In genomic region chr7:66267249-66267648, GRCh38 we compare ENCODE assay signal across 14 cellular contexts.
A peak's percentile ranks its signal among the peaks of the same experiment; 100 is the strongest.
DNase-seq lines count a peak whose midpoint lies in the region; ATAC-seq, FAIRE-seq and TF ChIP-seq lines count a peak whose summit lies in the region.
"Had no signal": no experiment of that assay in that cellular context is flagged by ENCODE, and none has a peak within 500 bp of the region (broad histone marks: within the 10 kb centered on the region; RNA-seq: fewer than 3 reads in every experiment).

No MANE protein-coding gene starts in this region.

- intact Hi-C loops in HepG2 (cut with micrococcal nuclease; ENCODE audit: unreplicated experiment), result no loop called here
- intact Hi-C loops in dorsolateral prefrontal cortex (cut with DNase I), result no loop called here
- intact Hi-C loops in OCI-LY7 (cut with micrococcal nuclease; ENCODE audit: unreplicated experiment), result no loop called here

- CTCF ChIA-PET in HepG2 (lab: Yijun Ruan, JAX; ENCODE audit: low intra/inter-chr PET ratio, low total read pairs) (no interaction called here), OCI-LY7 (lab: Charles Lee; ENCODE audit: unreplicated experiment) (no interaction called here)

- no peak for ATAC-seq in HepG2
- ATAC-seq: activated naive CD4-positive, alpha-beta T cell treated with anti-CD3 and anti-CD28 coated beads, Interleukin-2, amount 50 U/mL, for 72 hours; stimulated activated effector memory CD8-positive, alpha-beta T cell treated with anti-CD3 and anti-CD28 coated beads, Interleukin-12 subunit alpha, Interleukin-12 subunit beta, amount 100 ng/mL, for 72 hours had no signal

- 54% methylated on average over 2 of the region's 2 CpGs for WGBS in liver
- 93% methylated on average over 2 of the region's 2 CpGs for WGBS in HepG2 (ENCODE audit: low lambda C conversion rate)

- FAIRE-seq in HepG2 (lab: Jason Lieb, UNC), result no peak

- H3K4me2 ChIP-seq in HepG2 (ENCODE audit: low read depth, low read length) (no peak overlapping the region), OCI-LY7 (ENCODE audit: low read length) (no peak overlapping the region)

- POLR2A ChIA-PET in HepG2 (lab: Yijun Ruan, JAX) (no interaction called here), OCI-LY7 (lab: Charles Lee) (interaction anchor here (2.0 kb wide), 1 partner anchor 9 kb away, joined by 5 read pairs; no protein-coding TSS in a partner anchor)

- H4K20me1 ChIP-seq in HepG2 (ENCODE audit: insufficient read depth, low read length) (no peaks in the 10 kb centered on the region), OCI-LY7 (ENCODE audit: insufficient read depth, low read length) (no peaks in the 10 kb centered on the region)

- TF ChIP-seq RAD21 in liver (IDR thresholded peaks at IDR 0.05) (peak in 1 of 2 donors; percentile 4), HepG2 (CRISPR knock-in tag; IDR thresholded peaks at IDR 0.05) (no peak)

- TF ChIP-seq EP300 in HepG2 (IDR thresholded peaks at IDR 0.05; ENCODE audit: low read depth in 2 of 2, low read length in 2 of 2) (no peak), HepG2 (CRISPR knock-in tag; IDR thresholded peaks at IDR 0.05; ENCODE audit: borderline replicate concordance) (no peak)

- H3K4me3 ChIP-seq in liver (ENCODE audit: low read depth in 1 of 3, low read length in 3 of 3), result no peak overlapping the region
- H3K4me3 ChIP-seq in HepG2 (replicated peaks in 1 of 3; ENCODE audit: insufficient read depth in 1 of 3, low read depth in 2 of 3, low read length in 3 of 3), result no peak overlapping the region
- H3K4me3 ChIP-seq in fibroblast of mammary gland (ENCODE audit: control insufficient read depth, low read depth, low read length), result peak overlapping the region; percentile 6
- no peak overlapping the region for H3K4me3 ChIP-seq in dorsolateral prefrontal cortex
- no peak overlapping the region for H3K4me3 ChIP-seq in OCI-LY7 (ENCODE audit: low read depth, low read length, poor library complexity, severe bottlenecking)

- TF ChIP-seq POLR2A in HepG2 (IDR thresholded peaks at IDR 0.05; ENCODE audit: insufficient read depth in 1 of 2, low read depth in 2 of 2, low read length in 2 of 2), result no peak

- H3K27me3 ChIP-seq in liver (ENCODE audit: control insufficient read depth in 4 of 4, insufficient read depth in 4 of 4, low read length in 3 of 4) (no peaks in the 10 kb centered on the region), HepG2 (ENCODE audit: control insufficient read depth in 1 of 2, insufficient read depth in 2 of 2, low read length in 2 of 2) (no peaks in the 10 kb centered on the region), dorsolateral prefrontal cortex (no peaks in the 10 kb centered on the region)

- in situ Hi-C loops in HepG2 (cut with HindIII; ENCODE audit: extremely low pct_ligation_motif_present, low pct_unique_long_range_greater_than_20kb), result no loop called here

- peaks cover 0 to 11% (median 4%) of the 10 kb centered on the region in 4 donors for H3K36me3 ChIP-seq in liver (ENCODE audit: control insufficient read depth in 4 of 4, insufficient read depth in 3 of 4, low read depth in 1 of 4, low read length in 3 of 4)
- H3K36me3 ChIP-seq in HepG2 (replicated peaks in 1 of 2; ENCODE audit: control insufficient read depth in 1 of 2, insufficient read depth in 2 of 2, low read length in 2 of 2), result peaks cover 0 to 2% of the 10 kb centered on the region in 2 experiments; a peak in 1 of 5 replicates
- H3K36me3 ChIP-seq in OCI-LY7 (ENCODE audit: insufficient read depth, low read length), result no peaks in the 10 kb centered on the region

- no peak for TF ChIP-seq CTCF in liver (IDR thresholded peaks at IDR 0.05; ENCODE audit: low read depth, low read length, missing input control)
- no peak for TF ChIP-seq CTCF in HepG2 (CRISPR knock-in tag; IDR thresholded peaks at IDR 0.05)
- no peak for TF ChIP-seq CTCF in fibroblast of mammary gland (conservative IDR thresholded peaks at IDR 0.05; ENCODE audit: control insufficient read depth, insufficient read depth, low read depth, low read length)
- TF ChIP-seq CTCF in dorsolateral prefrontal cortex (IDR thresholded peaks at IDR 0.05 in 54 of 56, conservative IDR thresholded peaks at IDR 0.05 in 2 of 56; ENCODE audit: low read depth in 1 of 56, partially characterized antibody in 56 of 56), result no peak
- TF ChIP-seq CTCF in OCI-LY7 (conservative IDR thresholded peaks at IDR 0.05; ENCODE audit: low read length), result no peak

- H3K9me3 ChIP-seq in liver (ENCODE audit: control insufficient read depth in 4 of 4, low read length in 3 of 4) (peaks cover 6 to 21% (median 12%) of the 10 kb centered on the region in 4 donors), HepG2 (ENCODE audit: low read length) (peaks cover 28% of the 10 kb centered on the region), OCI-LY7 (ENCODE audit: low read length) (peaks cover 31% of the 10 kb centered on the region)

- no TSS peak for BruUV-seq in HepG2 (replicated peaks; lab: Mats Ljungman, UMichigan)
- no TSS peak for BruUV-seq in OCI-LY7 (replicated peaks; lab: Mats Ljungman, UMichigan)

- H3K79me2 ChIP-seq in HepG2 (ENCODE audit: insufficient read depth, low read length) (no peaks in the 10 kb centered on the region), OCI-LY7 (ENCODE audit: insufficient read depth, low read depth, low read length) (no peaks in the 10 kb centered on the region)

- H3K27ac ChIP-seq in liver (ENCODE audit: low read depth in 1 of 2, low read length in 2 of 2) (peak overlapping the region in 1 of 2 donors; percentile 12), HepG2 (ENCODE audit: extremely low read length, insufficient read depth, low read length) (no peak overlapping the region), dorsolateral prefrontal cortex (peak overlapping the region in 1 of 59 donors; percentile 11), OCI-LY7 (ENCODE audit: low read depth, low read length, poor library complexity, severe bottlenecking) (no peak overlapping the region)
- H3K27ac ChIP-seq: epithelial cell of prostate had no signal

- H2AFZ ChIP-seq in HepG2 (ENCODE audit: low read length) (no peak overlapping the region), OCI-LY7 (ENCODE audit: low read length) (no peak overlapping the region)

- H3K4me1 ChIP-seq in liver (ENCODE audit: control insufficient read depth in 4 of 4, insufficient read depth in 4 of 4, low read length in 3 of 4) (peaks cover 0 to 6% (median 1%) of the 10 kb centered on the region in 4 donors), HepG2 (ENCODE audit: insufficient read depth, low read length) (no peaks in the 10 kb centered on the region), OCI-LY7 (ENCODE audit: insufficient read depth, low read length, poor library complexity, severe bottlenecking) (no peaks in the 10 kb centered on the region)

- DNase-seq in HepG2 (ENCODE audit: low spot score) (no peak), fibroblast of mammary gland (ENCODE audit: low read depth) (peak; percentile 95), myocyte (ENCODE audit: low read depth) (peak; percentile 82), dorsolateral prefrontal cortex (no peak), NCI-H1417 treated with DMSO at 0.1 percent for 48 hours (lab: John Stamatoyannopoulos, UW) (no peak), OCI-LY7 (ENCODE audit: low spot score) (no peak)
- DNase-seq in activated CD8-positive, alpha-beta memory T cell treated with anti-CD3 and anti-CD28 coated beads for 24 hours, result no peak
- DNase-seq: activated CD4-positive, alpha-beta T cell treated with anti-CD3 and anti-CD28 coated beads, Interleukin-2, amount 50 U/mL, for 1 hour; mesendoderm; NCI-H526 treated with DMSO at 0.1 percent for 48 hours had no signal

- no peaks in the 10 kb centered on the region for H3K9me2 ChIP-seq in OCI-LY7 (ENCODE audit: insufficient read depth, low read length)

- no peak overlapping the region for H3K9ac ChIP-seq in liver (ENCODE audit: low read depth in 1 of 2, low read length in 2 of 2)
- no peak overlapping the region for H3K9ac ChIP-seq in HepG2 (ENCODE audit: insufficient read depth, low read depth, low read length)

TF ChIP-seq in HepG2, 621 proteins besides CTCF, POLR2A, EP300 and RAD21 (continues in another document):
- TF ChIP-seq ZNF431 (CRISPR knock-in tag; IDR thresholded peaks at IDR 0.05; ENCODE audit: borderline replicate concordance, low read depth), result no peak

Comparison
In these comparisons a context has a peak if more than half of its experiments do, and no peak if none do; other contexts are left out.
1. DNase-seq: peak in fibroblast of mammary gland (single experiment) and myocyte (single experiment); none in HepG2 (single experiment), activated CD8-positive, alpha-beta memory T cell treated with anti-CD3 and anti-CD28 coated beads for 24 hours (single experiment), dorsolateral prefrontal cortex (0 of 10), NCI-H1417 treated with DMSO at 0.1 percent for 48 hours (single experiment) and OCI-LY7 (single experiment).